11 cellular contexts compared by ENCODE assay signal in genomic region chr10:63722537-63722936, GRCh38.
DNase-seq lines count a peak whose midpoint lies in the region; ATAC-seq and TF ChIP-seq lines count a peak whose summit lies in the region.
"Had no signal": no experiment of that assay in that cellular context is flagged by ENCODE, and none has a peak within 500 bp of the region (broad histone marks: within the 10 kb centered on the region; RNA-seq: fewer than 3 reads in every experiment).

No MANE protein-coding gene starts in this region.

- no peak for TF ChIP-seq CTCF in esophagus squamous epithelium (IDR thresholded peaks at IDR 0.05)
- TF ChIP-seq CTCF in upper lobe of right lung (IDR thresholded peaks at IDR 0.05) = no peak

- H3K4me1 ChIP-seq in esophagus squamous epithelium (peaks cover 0 to 22% (median 0%) of the 10 kb centered on the region in 3 donors), muscle layer of colon (ENCODE audit: insufficient read depth, low read length) (peaks cover 11% of the 10 kb centered on the region), upper lobe of right lung (peaks cover 21% of the 10 kb centered on the region)
- H3K4me1 ChIP-seq in CD8-positive, alpha-beta memory T cell (ENCODE audit: insufficient read depth, low read length) = peaks cover 4% of the 10 kb centered on the region

- intact Hi-C loops in activated naive CD4-positive, alpha-beta T cell treated with anti-CD3 and anti-CD28 coated beads for 36 hours (cut with micrococcal nuclease) = loop anchor here (5.0 kb wide), 2 partner anchors 200 to 1130 kb away; partner anchors contain the start of gene REEP3
- intact Hi-C loops in esophagus squamous epithelium (cut with DNase I) (loop anchor here (10.0 kb wide), 1 partner anchor 548 kb away; no protein-coding TSS in a partner anchor), upper lobe of right lung (cut with DNase I) (no loop called here)

- TF ChIP-seq POLR2A in esophagus squamous epithelium (IDR thresholded peaks at IDR 0.05) = no peak

- H3K27me3 Mint-ChIP-seq in activated naive CD4-positive, alpha-beta T cell treated with anti-CD3 and anti-CD28 coated beads, Interleukin-2, amount 50 U/mL, for 24 hours = peaks cover 16% of the 10 kb centered on the region
- H3K27me3 Mint-ChIP-seq in activated naive CD4-positive, alpha-beta T cell treated with anti-CD3 and anti-CD28 coated beads for 36 hours (ENCODE audit: low read depth) = peaks cover 18% of the 10 kb centered on the region
- peaks cover 16 to 33% of the 10 kb centered on the region in 2 donors for H3K27me3 Mint-ChIP-seq in CD8-positive, alpha-beta memory T cell

- H3K9me3 Mint-ChIP-seq in activated naive CD4-positive, alpha-beta T cell treated with anti-CD3 and anti-CD28 coated beads, Interleukin-2, amount 50 U/mL, for 24 hours = no peaks in the 10 kb centered on the region
- no peaks in the 10 kb centered on the region for H3K9me3 Mint-ChIP-seq in activated naive CD4-positive, alpha-beta T cell treated with anti-CD3 and anti-CD28 coated beads for 36 hours
- no peaks in the 10 kb centered on the region for H3K9me3 Mint-ChIP-seq in CD8-positive, alpha-beta memory T cell
- H3K9me3 Mint-ChIP-seq: stimulated activated naive CD8-positive, alpha-beta T cell treated with anti-CD3 and anti-CD28 coated beads, Interleukin-15, Interleukin-2, amounts not matched to agents 100 ng/mL and 50 ng/mL, for 24 hours had no signal

- 54 to 62% methylated on average over 5 of the region's 5 CpGs for WGBS in esophagus squamous epithelium, 2 donors

- no peak overlapping the region for H3K4me3 Mint-ChIP-seq in activated naive CD4-positive, alpha-beta T cell treated with anti-CD3 and anti-CD28 coated beads, Interleukin-2, amount 50 U/mL, for 24 hours
- H3K4me3 Mint-ChIP-seq in activated naive CD4-positive, alpha-beta T cell treated with anti-CD3 and anti-CD28 coated beads for 36 hours = no peak overlapping the region
- no peak overlapping the region for H3K4me3 Mint-ChIP-seq in CD8-positive, alpha-beta memory T cell
- H3K4me3 Mint-ChIP-seq: stimulated activated naive CD8-positive, alpha-beta T cell treated with anti-CD3 and anti-CD28 coated beads, Interleukin-15, Interleukin-2, amounts not matched to agents 100 ng/mL and 50 ng/mL, for 24 hours had no signal

- no peak overlapping the region for H3K4me3 ChIP-seq in esophagus squamous epithelium
- no peak overlapping the region for H3K4me3 ChIP-seq in muscle layer of colon (ENCODE audit: low read depth in 1 of 2, low read length in 2 of 2)
- H3K4me3 ChIP-seq in upper lobe of right lung = no peak overlapping the region
- H3K4me3 ChIP-seq in CD8-positive, alpha-beta memory T cell (ENCODE audit: low read length) = no peak overlapping the region

- no peaks in the 10 kb centered on the region for H3K36me3 Mint-ChIP-seq in activated naive CD4-positive, alpha-beta T cell treated with anti-CD3 and anti-CD28 coated beads, Interleukin-2, amount 50 U/mL, for 24 hours
- H3K36me3 Mint-ChIP-seq in activated naive CD4-positive, alpha-beta T cell treated with anti-CD3 and anti-CD28 coated beads for 36 hours (ENCODE audit: low read depth) = no peaks in the 10 kb centered on the region
- no peaks in the 10 kb centered on the region for H3K36me3 Mint-ChIP-seq in CD8-positive, alpha-beta memory T cell

- peak; percentile 66 for ATAC-seq in upper lobe of right lung

- no peak overlapping the region for H3K9ac ChIP-seq in muscle layer of colon (ENCODE audit: low read length)

- H3K9me3 ChIP-seq in esophagus squamous epithelium (no peaks in the 10 kb centered on the region), muscle layer of colon (ENCODE audit: low read length) (no peaks in the 10 kb centered on the region), upper lobe of right lung (no peaks in the 10 kb centered on the region)
- H3K9me3 ChIP-seq in CD8-positive, alpha-beta memory T cell (ENCODE audit: low read length) = no peaks in the 10 kb centered on the region

- POLR2A ChIA-PET in CD8-positive, alpha-beta memory T cell (lab: Charles Lee) = no interaction called here

- peak overlapping the region; percentile 71 for H3K27ac Mint-ChIP-seq in activated naive CD4-positive, alpha-beta T cell treated with anti-CD3 and anti-CD28 coated beads, Interleukin-2, amount 50 U/mL, for 24 hours
- no peak overlapping the region for H3K27ac Mint-ChIP-seq in activated naive CD4-positive, alpha-beta T cell treated with anti-CD3 and anti-CD28 coated beads for 36 hours
- H3K27ac Mint-ChIP-seq in CD8-positive, alpha-beta memory T cell = peak overlapping the region in 1 of 8 donors; percentile 32
- H3K27ac Mint-ChIP-seq: stimulated activated naive CD8-positive, alpha-beta T cell treated with anti-CD3 and anti-CD28 coated beads, Interleukin-15, Interleukin-2, amounts not matched to agents 100 ng/mL and 50 ng/mL, for 24 hours had no signal

- peaks cover 0 to 7% (median 0%) of the 10 kb centered on the region in 4 donors for H3K27me3 ChIP-seq in esophagus squamous epithelium
- H3K27me3 ChIP-seq in muscle layer of colon (ENCODE audit: control insufficient read depth in 1 of 2, insufficient read depth in 2 of 2, low read length in 2 of 2) = no peaks in the 10 kb centered on the region
- H3K27me3 ChIP-seq in upper lobe of right lung = no peaks in the 10 kb centered on the region
- peaks cover 18% of the 10 kb centered on the region for H3K27me3 ChIP-seq in CD8-positive, alpha-beta memory T cell (ENCODE audit: insufficient read depth, low read length, poor library complexity, severe bottlenecking)

- no peak for DNase-seq in activated naive CD4-positive, alpha-beta T cell treated with anti-CD3 and anti-CD28 coated beads for 36 hours
- DNase-seq in esophagus squamous epithelium (lab: John Stamatoyannopoulos, UW) (no peak), upper lobe of right lung (no peak), NCI-H82 (lab: John Stamatoyannopoulos, UW) (no peak), NCI-H1694 treated with DMSO at 0.1 percent for 48 hours (lab: John Stamatoyannopoulos, UW) (no peak)
- DNase-seq in CD8-positive, alpha-beta memory T cell = no peak
- DNase-seq: activated gamma-delta T cell, NCI-H1930 had no signal

- peak overlapping the region in 3 of 4 donors; percentile 26 to 64 (median 38) for H3K27ac ChIP-seq in esophagus squamous epithelium
- H3K27ac ChIP-seq in muscle layer of colon (ENCODE audit: low read depth, low read length) = peak overlapping the region; percentile 35
- H3K27ac ChIP-seq in upper lobe of right lung = peak overlapping the region; percentile 24
- H3K27ac ChIP-seq in CD8-positive, alpha-beta memory T cell (ENCODE audit: low read depth, low read length) = no peak overlapping the region

- CTCF ChIA-PET in activated naive CD4-positive, alpha-beta T cell treated with anti-CD3 and anti-CD28 coated beads for 36 hours (lab: Charles Lee) = interaction anchor here (0.7 to 8.8 kb wide), 6 partner anchors 9 to 556 kb away, joined by 3 to 205 read pairs (median 4); no protein-coding TSS in a partner anchor
- CTCF ChIA-PET in CD8-positive, alpha-beta memory T cell (lab: Charles Lee) = interaction anchor here (1.0 to 9.6 kb wide), 4 partner anchors 93 to 564 kb away, joined by 4 to 154 read pairs (median 13); no protein-coding TSS in a partner anchor

- peaks cover 11% of the 10 kb centered on the region for H3K4me1 Mint-ChIP-seq in activated naive CD4-positive, alpha-beta T cell treated with anti-CD3 and anti-CD28 coated beads, Interleukin-2, amount 50 U/mL, for 24 hours
- H3K4me1 Mint-ChIP-seq in activated naive CD4-positive, alpha-beta T cell treated with anti-CD3 and anti-CD28 coated beads for 36 hours (ENCODE audit: low read depth) = peaks cover 7% of the 10 kb centered on the region
- H3K4me1 Mint-ChIP-seq in CD8-positive, alpha-beta memory T cell = peaks cover 7 to 12% (median 11%) of the 10 kb centered on the region in 3 donors

- no peaks in the 10 kb centered on the region for H3K36me3 ChIP-seq in esophagus squamous epithelium
- no peaks in the 10 kb centered on the region for H3K36me3 ChIP-seq in muscle layer of colon (ENCODE audit: insufficient read depth, low read length)
- H3K36me3 ChIP-seq in upper lobe of right lung = no peaks in the 10 kb centered on the region
- no peaks in the 10 kb centered on the region for H3K36me3 ChIP-seq in CD8-positive, alpha-beta memory T cell (ENCODE audit: insufficient read depth, low read length)
